ENCODE assay signal across 10 cellular contexts in the genomic region with DNA sequence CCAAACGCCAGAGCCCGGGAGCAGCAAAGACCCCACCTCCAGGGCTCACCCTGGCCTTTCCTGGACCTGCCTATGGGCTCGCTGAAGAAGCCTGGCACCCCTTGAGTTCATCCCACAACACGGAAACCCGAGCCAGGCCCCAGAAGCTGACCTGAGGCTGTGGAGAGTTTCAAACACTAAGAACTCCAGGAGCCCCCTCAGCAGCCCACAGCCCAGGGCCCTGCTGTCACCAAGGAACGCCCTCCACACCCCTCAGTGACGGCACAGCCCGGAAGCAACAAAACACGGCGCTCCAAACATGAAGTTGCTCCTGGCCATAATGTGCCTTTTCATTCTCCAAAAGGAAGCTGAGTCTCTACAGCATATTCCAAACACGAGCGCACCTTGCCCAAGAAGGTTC. TPM values are rescaled to one million over a fixed set of nuclear protein-coding genes. Genes with fewer than 3 reads are reported as not detected.
A peak's percentile ranks its signal among the peaks of the same experiment; 100 is the strongest.
DNase-seq lines count a peak whose midpoint lies in the region; ATAC-seq, FAIRE-seq and TF ChIP-seq lines count a peak whose summit lies in the region.
"Had no signal": no experiment of that assay in that cellular context is flagged by ENCODE, and none has a peak within 500 bp of the region (broad histone marks: within the 10 kb centered on the region; RNA-seq: fewer than 3 reads in every experiment).

No MANE protein-coding gene starts in this region.

- H4K20me1 ChIP-seq in K562 (replicated peaks; ENCODE audit: control insufficient read depth, insufficient read depth, low read length) = no peaks in the 10 kb centered on the region
- peaks cover 74% of the 10 kb centered on the region for H4K20me1 ChIP-seq in smooth muscle cell (ENCODE audit: low read depth)

- ATAC-seq in activated T-cell treated with anti-CD3 and anti-CD28 coated beads, Interleukin-2, amount 50 U/mL, for 72 hours (replicated peaks in 1 of 2) = no peak
- ATAC-seq in K562 = peak; percentile 20; the same call in 2 of the 3 replicates

- H3K9ac ChIP-seq in K562 (ENCODE audit: insufficient read depth in 1 of 2, low read depth in 2 of 2, low read length in 2 of 2) (peak overlapping the region; percentile 65 to 89), smooth muscle cell (ENCODE audit: low read depth) (no peak overlapping the region)

- 76% methylated on average over 12 of the region's 12 CpGs for WGBS in K562 (ENCODE audit: insufficient coverage, low coverage, missing lambda C conversion rate)
- WGBS in transverse colon (ENCODE audit: low coverage in 1 of 2), 2 donors = 66 to 87% methylated on average over 3 to 11 of the region's 12 CpGs
- 90% methylated on average over 12 of the region's 12 CpGs for WGBS in smooth muscle cell (ENCODE audit: low lambda C conversion rate)

- H3K9me3 Mint-ChIP-seq in activated T-cell treated with anti-CD3 and anti-CD28 coated beads, Interleukin-2, amount 50 U/mL, for 72 hours = no peaks in the 10 kb centered on the region

- H3K79me2 ChIP-seq in K562 (ENCODE audit: control insufficient read depth, insufficient read depth, low read length) (peaks cover 44% of the 10 kb centered on the region), smooth muscle cell (ENCODE audit: low read depth) (peaks cover 35% of the 10 kb centered on the region)

- no peaks in the 10 kb centered on the region for H3K27me3 Mint-ChIP-seq in activated T-cell treated with anti-CD3 and anti-CD28 coated beads, Interleukin-2, amount 50 U/mL, for 72 hours (ENCODE audit: low read depth)

- TF ChIP-seq POLR2A in K562 (conservative IDR thresholded peaks at IDR 0.05) (no peak), transverse colon (IDR thresholded peaks at IDR 0.05) (no peak)

- POLR2A ChIA-PET in K562 (lab: Yijun Ruan, JAX) = interaction anchor here (0.6 to 2.2 kb wide), 6 partner anchors 9 to 226 kb away, joined by 3 to 8 read pairs (median 3); a partner anchor contains a TSS

- CTCF ChIA-PET in K562 (lab: Yijun Ruan, JAX; ENCODE audit: low intra/inter-chr PET ratio) = no interaction called here

- no peak for DNase-seq in activated T-cell treated with anti-CD3 and anti-CD28 coated beads, Interleukin-2, amount 50 U/mL, for 72 hours
- DNase-seq in activated T-cell treated with anti-CD3 and anti-CD28 coated beads for 4 hours (no peak), K562 (ENCODE audit: extremely low read depth in 1 of 4, low spot score in 3 of 4) (no peak), lung microvascular endothelial cell (ENCODE audit: low read depth in 2 of 2) (peak; percentile 22 to 27), transverse colon (no peak), OCI-M2 (lab: John Stamatoyannopoulos, UW; ENCODE audit: unreplicated experiment) (no peak), smooth muscle cell (lab: John Stamatoyannopoulos, UW; ENCODE audit: unreplicated experiment) (no peak), GM20000 (ENCODE audit: low spot score) (no peak)

- intact Hi-C loops in K562 (cut with micrococcal nuclease) = no loop called here
- intact Hi-C loops in transverse colon (cut with DNase I; ENCODE audit: low total_unique reads) = no loop called here

- peaks cover 64% of the 10 kb centered on the region; the same call in 2 of the 3 replicates for H3K36me3 ChIP-seq in K562 (ENCODE audit: control insufficient read depth, insufficient read depth, low read length)
- H3K36me3 ChIP-seq in transverse colon = peaks cover 0 to 13% (median 0%) of the 10 kb centered on the region in 4 donors
- no peaks in the 10 kb centered on the region for H3K36me3 ChIP-seq in smooth muscle cell (ENCODE audit: low read depth)

- peaks cover 22% of the 10 kb centered on the region for H3K4me1 Mint-ChIP-seq in activated T-cell treated with anti-CD3 and anti-CD28 coated beads, Interleukin-2, amount 50 U/mL, for 72 hours (ENCODE audit: low read depth)

- H2AFZ ChIP-seq in K562 (ENCODE audit: low read depth, low read length) = peak overlapping the region; percentile 94
- H2AFZ ChIP-seq in smooth muscle cell (ENCODE audit: low read depth) = no peak overlapping the region

- H3K4me1 ChIP-seq in K562 (replicated peaks in 1 of 2; ENCODE audit: control insufficient read depth in 2 of 2, insufficient read depth in 2 of 2, low read length in 2 of 2) (peaks cover 17 to 54% of the 10 kb centered on the region in 2 experiments), transverse colon (peaks cover 0 to 23% (median 4%) of the 10 kb centered on the region in 4 donors), smooth muscle cell (ENCODE audit: low read depth) (no peaks in the 10 kb centered on the region)

- H3K36me3 Mint-ChIP-seq in activated T-cell treated with anti-CD3 and anti-CD28 coated beads, Interleukin-2, amount 50 U/mL, for 72 hours (ENCODE audit: insufficient read depth in 2 of 2) = no peaks in the 10 kb centered on the region

- H3K4me2 ChIP-seq in K562 (ENCODE audit: insufficient read depth, low read length) (peak overlapping the region; percentile 81), smooth muscle cell (no peak overlapping the region)

- BruUV-seq in K562 (replicated peaks; lab: Mats Ljungman, UMichigan) = no TSS peak

- peak overlapping the region; percentile 88 to 89 for H3K4me3 Mint-ChIP-seq in activated T-cell treated with anti-CD3 and anti-CD28 coated beads, Interleukin-2, amount 50 U/mL, for 72 hours

- no peak for TF ChIP-seq RAD21 in K562 (CRISPR knock-in tag; conservative IDR thresholded peaks at IDR 0.05 in 1 of 2, IDR thresholded peaks at IDR 0.05 in 1 of 2)

- H3K27me3 ChIP-seq in K562 (ENCODE audit: control insufficient read depth in 2 of 2, insufficient read depth in 2 of 2, low read length in 2 of 2) (no peaks in the 10 kb centered on the region), transverse colon (no peaks in the 10 kb centered on the region), smooth muscle cell (ENCODE audit: low read depth) (no peaks in the 10 kb centered on the region)

- peak overlapping the region; percentile 97 for H3K27ac Mint-ChIP-seq in activated T-cell treated with anti-CD3 and anti-CD28 coated beads, Interleukin-2, amount 50 U/mL, for 72 hours

- H3K27ac ChIP-seq in K562 (ENCODE audit: extremely low read depth, low read depth, low read length) = peak overlapping the region; percentile 84
- H3K27ac ChIP-seq in transverse colon = peak overlapping the region; percentile 57 to 70 (median 62)
- H3K27ac ChIP-seq in smooth muscle cell (ENCODE audit: low read depth) = no peak overlapping the region

- peak overlapping the region; percentile 22; the same call in 1 of the 2 replicates for H3K4me3 ChIP-seq in K562
- H3K4me3 ChIP-seq in transverse colon = peak overlapping the region in 1 of 4 donors; percentile 30
- no peak overlapping the region for H3K4me3 ChIP-seq in smooth muscle cell

- in situ Hi-C loops in K562 (cut with MboI) = no loop called here
- in situ Hi-C loops in transverse colon (cut with MboI; ENCODE audit: low pct_ligation_motif_present in 1 of 4, low pct_unique_long_range_greater_than_20kb in 1 of 4, low sequenced_read_pairs in 3 of 4) = loop anchor here in 2 of 4 donors (25.0 kb wide), 2 partner anchors 101 to 201 kb away; a partner anchor contains a TSS

- H3F3A ChIP-seq in smooth muscle cell (ENCODE audit: low read depth) = no peaks in the 10 kb centered on the region

- H3K9me1 ChIP-seq in K562 (ENCODE audit: control insufficient read depth, insufficient read depth, low read length) = no peaks in the 10 kb centered on the region

- TF ChIP-seq CTCF in K562 (IDR thresholded peaks at IDR 0.05 in 2 of 3, conservative IDR thresholded peaks at IDR 0.05 in 1 of 3; ENCODE audit: insufficient read depth in 2 of 3, low read depth in 1 of 3, low read length in 3 of 3) (no peak), transverse colon (IDR thresholded peaks at IDR 0.05) (no peak), smooth muscle cell (IDR thresholded peaks at IDR 0.05; ENCODE audit: borderline replicate concordance, insufficient read depth, poor library complexity, severe bottlenecking) (no peak), GM20000 (IDR thresholded peaks at IDR 0.05; ENCODE audit: extremely low read depth, missing control alignments) (no peak)

- no peak for TF ChIP-seq EP300 in K562 (IDR thresholded peaks at IDR 0.05; ENCODE audit: low read length)
- TF ChIP-seq EP300 in transverse colon (IDR thresholded peaks at IDR 0.05; ENCODE audit: low read depth) = no peak

- no peaks in the 10 kb centered on the region for H3K9me3 ChIP-seq in K562 (replicated peaks; ENCODE audit: control insufficient read depth, insufficient read depth, low read depth, low read length)
- no peaks in the 10 kb centered on the region for H3K9me3 ChIP-seq in transverse colon
- no peaks in the 10 kb centered on the region for H3K9me3 ChIP-seq in smooth muscle cell (replicated peaks; ENCODE audit: low read depth)

- peak; percentile 66 for FAIRE-seq in K562 (lab: Jason Lieb, UNC)
- FAIRE-seq: endometrium, HTR-8/SVneo had no signal

RNA-seq across cellular contexts. Expression of a gene that starts 9.2 kb away (rescaled TPM):
- 10 to 100 TPM; 49.8 to 63.6 TPM for total RNA-seq in activated T-cell treated with anti-CD3 and anti-CD28 coated beads, Interleukin-2, amount 50 U/mL, for 72 hours
- 96.2 and 235 TPM in 2 replicates for total RNA-seq in K562 (2011; cell fraction: chromatin; rRNA removed; ENCODE audit: low replicate concordance)
- 109 and 114 TPM in 2 replicates for total RNA-seq in K562 (2011; cell fraction: nucleolus; rRNA removed)
- 104 and 132 TPM in 2 replicates for total RNA-seq in K562 (2011; cell fraction: nucleoplasm; rRNA removed)
- total RNA-seq in K562 (2014; rRNA removed) (35.6 and 35.8 TPM in 2 replicates), K562 (2014; rRNA removed; fragmentation: Illumina TruSeq; extraction: Trizol) (4.3 and 5.2 TPM in 2 replicates), K562 (2015; rRNA removed; fragmentation: Illumina TruSeq; extraction: Trizol) (15.5 and 16.1 TPM in 2 replicates), K562 (2021) (52.8 and 54.2 TPM in 2 replicates), lung microvascular endothelial cell (40.3 and 52.0 TPM in 2 replicates), transverse colon (100 to 1,000 TPM in 2 of 4 donors, 10 to 100 TPM in 2; 94.9 to 113 (median 98.9) TPM), smooth muscle cell (61.4 and 61.6 TPM in 2 replicates)
- polyA plus RNA-seq in K562 (2011; rRNA removed) (13.1 and 18.0 TPM in 2 replicates), K562 (2014; fragmentation: Illumina TruSeq; extraction: Trizol) (13.8 and 24.0 TPM in 2 replicates), K562 (2014; fragmentation: Nextera tagmentation; extraction: Ambion mirVana) (under 1 TPM; 0.45 to 0.92 TPM), K562 (2014; rRNA removed) (31.7 and 32.1 TPM in 2 replicates), smooth muscle cell (97.1 and 98.4 TPM in 2 replicates)
- 18.4 and 29.4 TPM in 2 replicates for polyA plus RNA-seq in K562 (2011; cell fraction: cytosol; rRNA removed)
- polyA plus RNA-seq in K562 (2011; cell fraction: nucleus; rRNA removed) = 50.2 and 67.4 TPM in 2 replicates
- polyA plus RNA-seq in K562 (2012) = 38.9 and 86.6 TPM in 2 replicates
- polyA minus RNA-seq in K562 (2011; rRNA and poly(A)+ RNA removed) = 16.9 and 24.8 TPM in 2 replicates
- 54.3 and 65.3 TPM in 2 replicates for polyA minus RNA-seq in K562 (2011; cell fraction: cytosol; rRNA and poly(A)+ RNA removed)
- polyA minus RNA-seq in K562 (2011; cell fraction: nucleus; rRNA and poly(A)+ RNA removed) = 28.7 and 33.2 TPM in 2 replicates

RNA-seq across cellular contexts. Expression of a gene that starts 46.8 kb away (rescaled TPM):
- total RNA-seq in activated T-cell treated with anti-CD3 and anti-CD28 coated beads, Interleukin-2, amount 50 U/mL, for 72 hours = 10 to 100 TPM; 37.4 to 48.8 TPM
- total RNA-seq in K562 (2011; cell fraction: chromatin; rRNA removed; ENCODE audit: low replicate concordance) = 68.1 and 75.3 TPM in 2 replicates
- total RNA-seq in K562 (2011; cell fraction: nucleolus; rRNA removed) = 29.2 and 40.8 TPM in 2 replicates
- total RNA-seq in K562 (2011; cell fraction: nucleoplasm; rRNA removed) = 60.6 and 70.4 TPM in 2 replicates
- total RNA-seq in K562 (2014; rRNA removed) = 107 and 136 TPM in 2 replicates
- total RNA-seq in K562 (2014; rRNA removed; fragmentation: Illumina TruSeq; extraction: Trizol) = 102 and 107 TPM in 2 replicates
- total RNA-seq in K562 (2015; rRNA removed; fragmentation: Illumina TruSeq; extraction: Trizol) = 84.5 and 90.0 TPM in 2 replicates
- 83.7 and 87.1 TPM in 2 replicates for total RNA-seq in K562 (2021)
- polyA plus RNA-seq in K562 (2011; rRNA removed) = 88.8 and 116 TPM in 2 replicates
- polyA plus RNA-seq in K562 (2011; cell fraction: cytosol; rRNA removed) = 77.7 and 122 TPM in 2 replicates
- 40.8 and 50.9 TPM in 2 replicates for polyA plus RNA-seq in K562 (2011; cell fraction: nucleus; rRNA removed)
- polyA plus RNA-seq in K562 (2012) = 37.9 and 163 TPM in 2 replicates
- 33.5 and 44.1 TPM in 2 replicates for polyA plus RNA-seq in K562 (2014; fragmentation: Illumina TruSeq; extraction: Trizol)
- polyA plus RNA-seq in K562 (2014; fragmentation: Nextera tagmentation; extraction: Ambion mirVana) = 10 to 100 TPM; 13.5 to 17.4 TPM
- polyA plus RNA-seq in K562 (2014; rRNA removed) = 138 and 144 TPM in 2 replicates
- 36.1 and 37.7 TPM in 2 replicates for polyA minus RNA-seq in K562 (2011; rRNA and poly(A)+ RNA removed)
- polyA minus RNA-seq in K562 (2011; cell fraction: cytosol; rRNA and poly(A)+ RNA removed) = 4.4 and 14.6 TPM in 2 replicates
- polyA minus RNA-seq in K562 (2011; cell fraction: nucleus; rRNA and poly(A)+ RNA removed) = 11.4 and 14.2 TPM in 2 replicates
- 21.8 and 28.5 TPM in 2 replicates for total RNA-seq in lung microvascular endothelial cell
- 10 to 100 TPM in 3 of 4 donors, not detected in 1; 22.3 to 35.4 (median 29.9) TPM for total RNA-seq in transverse colon
- total RNA-seq in smooth muscle cell = 50.2 and 60.6 TPM in 2 replicates
- 111 and 141 TPM in 2 replicates for polyA plus RNA-seq in smooth muscle cell

RNA-seq across cellular contexts. Expression of a gene that starts 47.0 kb away (rescaled TPM):
- total RNA-seq in activated T-cell treated with anti-CD3 and anti-CD28 coated beads, Interleukin-2, amount 50 U/mL, for 72 hours = 10 to 100 TPM; 39.1 to 55.0 TPM
- 40.8 and 141 TPM in 2 replicates for total RNA-seq in K562 (2011; cell fraction: chromatin; rRNA removed; ENCODE audit: low replicate concordance)
- 87.2 and 95.9 TPM in 2 replicates for total RNA-seq in K562 (2011; cell fraction: nucleolus; rRNA removed)
- 46.2 and 50.4 TPM in 2 replicates for total RNA-seq in K562 (2011; cell fraction: nucleoplasm; rRNA removed)
- total RNA-seq in K562 (2014; rRNA removed) = 10.0 and 18.0 TPM in 2 replicates
- 1.8 and 2.1 TPM in 2 replicates for total RNA-seq in K562 (2014; rRNA removed; fragmentation: Illumina TruSeq; extraction: Trizol)
- 5.1 and 5.7 TPM in 2 replicates for total RNA-seq in K562 (2015; rRNA removed; fragmentation: Illumina TruSeq; extraction: Trizol)
- total RNA-seq in K562 (2021) = 24.8 and 29.8 TPM in 2 replicates
- 6.6 and 9.8 TPM in 2 replicates for polyA plus RNA-seq in K562 (2011; rRNA removed)
- polyA plus RNA-seq in K562 (2011; cell fraction: cytosol; rRNA removed) = 8.0 and 15.3 TPM in 2 replicates
- 105 and 184 TPM in 2 replicates for polyA plus RNA-seq in K562 (2011; cell fraction: nucleus; rRNA removed)
- polyA plus RNA-seq in K562 (2012) = 12.5 and 21.3 TPM in 2 replicates
- polyA plus RNA-seq in K562 (2014; fragmentation: Illumina TruSeq; extraction: Trizol) = 5.3 and 7.2 TPM in 2 replicates
- polyA plus RNA-seq in K562 (2014; fragmentation: Nextera tagmentation; extraction: Ambion mirVana) = under 1 TPM; 0.80 to 0.81 TPM
- 15.2 and 22.7 TPM in 2 replicates for polyA plus RNA-seq in K562 (2014; rRNA removed)
- 3.7 and 4.7 TPM in 2 replicates for polyA minus RNA-seq in K562 (2011; rRNA and poly(A)+ RNA removed)
- 4.6 and 6.4 TPM in 2 replicates for polyA minus RNA-seq in K562 (2011; cell fraction: cytosol; rRNA and poly(A)+ RNA removed)
- 37.2 and 42.8 TPM in 2 replicates for polyA minus RNA-seq in K562 (2011; cell fraction: nucleus; rRNA and poly(A)+ RNA removed)
- 5.2 and 8.3 TPM in 2 replicates for total RNA-seq in lung microvascular endothelial cell
- 100 to 1,000 TPM in 2 of 4 donors, 10 to 100 TPM in 2; 61.2 to 336 (median 121) TPM for total RNA-seq in transverse colon
- total RNA-seq in smooth muscle cell = 9.5 and 9.8 TPM in 2 replicates
- polyA plus RNA-seq in smooth muscle cell = 18.6 and 23.4 TPM in 2 replicates

Comparison
In these comparisons a context has a peak if more than half of its experiments do, and no peak if none do; other contexts are left out.
1. DNase-seq: peak in lung microvascular endothelial cell (2 of 2); none in activated T-cell treated with anti-CD3 and anti-CD28 coated beads, Interleukin-2, amount 50 U/mL, for 72 hours (0 of 2), activated T-cell treated with anti-CD3 and anti-CD28 coated beads for 4 hours (single experiment), K562 (0 of 4), transverse colon (single experiment), OCI-M2 (single experiment), smooth muscle cell (single experiment) and GM20000 (single experiment).